ENCODE assay signal across 27 cellular contexts in the genomic region with DNA sequence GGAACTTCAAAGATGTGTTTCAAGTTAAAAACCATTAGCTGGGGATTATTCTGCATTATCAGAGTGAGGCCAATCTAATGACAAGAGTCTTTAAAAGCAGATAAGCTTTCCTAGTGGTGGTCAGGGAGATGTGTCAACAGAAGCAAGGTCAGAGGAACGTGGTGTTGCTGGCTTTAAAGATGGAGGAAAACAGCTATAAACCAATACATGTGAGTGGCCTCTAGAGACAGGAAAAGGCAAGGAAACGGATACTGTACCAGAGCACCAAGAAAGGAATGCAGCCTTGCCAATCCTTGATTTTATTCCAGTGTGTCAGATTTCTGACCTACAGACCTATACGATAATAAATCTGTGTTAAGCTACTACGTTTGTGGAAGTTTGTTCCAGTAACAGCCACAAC.
A peak's percentile ranks its signal among the peaks of the same experiment; 100 is the strongest.
DNase-seq lines count a peak whose midpoint lies in the region; FAIRE-seq and TF ChIP-seq lines count a peak whose summit lies in the region.
"Had no signal": no experiment of that assay in that cellular context is flagged by ENCODE, and none has a peak within 500 bp of the region (broad histone marks: within the 10 kb centered on the region; RNA-seq: fewer than 3 reads in every experiment).

No MANE protein-coding gene starts in this region.

- H3K36me3 ChIP-seq in PC-9 (ENCODE audit: low read depth), result no peaks in the 10 kb centered on the region
- no peaks in the 10 kb centered on the region for H3K36me3 ChIP-seq in astrocyte (ENCODE audit: insufficient read depth, low read length)
- no peaks in the 10 kb centered on the region for H3K36me3 ChIP-seq in H7 (replicated peaks; ENCODE audit: control insufficient read depth, insufficient read depth, low read length)
- H3K36me3 ChIP-seq: gastroesophageal sphincter had no signal

- H3K27me3 ChIP-seq in PC-9 (ENCODE audit: insufficient read depth, low read depth) (no peaks in the 10 kb centered on the region), astrocyte (ENCODE audit: insufficient read depth, low read length) (no peaks in the 10 kb centered on the region), H7 (ENCODE audit: control insufficient read depth, insufficient read depth, low read length) (no peaks in the 10 kb centered on the region)
- H3K27me3 ChIP-seq: gastroesophageal sphincter had no signal

- H3K9ac ChIP-seq in astrocyte (ENCODE audit: low read length), result no peak overlapping the region

- TF ChIP-seq CTCF in PC-9 (conservative IDR thresholded peaks at IDR 0.05), result no peak
- no peak for TF ChIP-seq CTCF in astrocyte (IDR thresholded peaks at IDR 0.05; ENCODE audit: insufficient read depth, low read depth, low read length)

- H3K4me2 ChIP-seq in PC-9 (no peak overlapping the region), astrocyte (ENCODE audit: low read length) (no peak overlapping the region)

- no peak overlapping the region for H3K4me3 Mint-ChIP-seq in astrocyte (ENCODE audit: unreplicated experiment)
- H3K4me3 Mint-ChIP-seq: activated CD8-positive, alpha-beta T cell treated with anti-CD3 and anti-CD28 coated beads, Interleukin-2, amount 10 ng/mL, durations not matched to agents 7 days and 5 days; activated naive CD8-positive, alpha-beta T cell; B cell; CD8-positive, alpha-beta T cell; dendritic cell treated with granulocyte-macrophage colony-stimulating factor and Interleukin-4, amounts not matched to agents 40 ng/mL and 50 ng/mL, for 4 days; naive thymus-derived CD8-positive, alpha-beta T cell had no signal

- no peaks in the 10 kb centered on the region for H3F3A ChIP-seq in PC-9 (ENCODE audit: insufficient read depth, low read depth)

- H3K9me3 ChIP-seq in PC-9 (ENCODE audit: insufficient read depth, low read depth), result no peaks in the 10 kb centered on the region
- no peaks in the 10 kb centered on the region for H3K9me3 ChIP-seq in astrocyte (ENCODE audit: insufficient read depth, low read depth, low read length)
- H3K9me3 ChIP-seq: gastroesophageal sphincter, psoas muscle had no signal

- H3K27ac Mint-ChIP-seq in astrocyte (ENCODE audit: unreplicated experiment), result no peak overlapping the region
- H3K27ac Mint-ChIP-seq: activated CD8-positive, alpha-beta T cell treated with anti-CD3 and anti-CD28 coated beads, Interleukin-2, amount 10 ng/mL, durations not matched to agents 7 days and 5 days; activated naive CD8-positive, alpha-beta T cell; B cell; CD8-positive, alpha-beta T cell; dendritic cell treated with granulocyte-macrophage colony-stimulating factor and Interleukin-4, amounts not matched to agents 40 ng/mL and 50 ng/mL, for 4 days had no signal

- H3K4me3 ChIP-seq in PC-9, result no peak overlapping the region
- H3K4me3 ChIP-seq in astrocyte (ENCODE audit: insufficient read depth, low read depth, low read length), result no peak overlapping the region
- H3K4me3 ChIP-seq in H7 (ENCODE audit: insufficient read depth, low read depth, low read length), result no peak overlapping the region
- H3K4me3 ChIP-seq: gastroesophageal sphincter, psoas muscle had no signal

- H3K36me3 Mint-ChIP-seq in astrocyte (ENCODE audit: low read depth, unreplicated experiment), result no peaks in the 10 kb centered on the region
- H3K36me3 Mint-ChIP-seq: activated naive CD8-positive, alpha-beta T cell; CD8-positive, alpha-beta T cell; naive thymus-derived CD8-positive, alpha-beta T cell had no signal

- H3K79me2 ChIP-seq in PC-9 (ENCODE audit: low read depth), result no peaks in the 10 kb centered on the region
- H3K79me2 ChIP-seq in astrocyte (ENCODE audit: insufficient read depth, low read length), result no peaks in the 10 kb centered on the region

- POLR2A ChIA-PET in PC-9 (lab: Charles Lee; ENCODE audit: unreplicated experiment), result no interaction called here

- FAIRE-seq in astrocyte (lab: Jason Lieb, UNC) (no peak), GM12891 (lab: Jason Lieb, UNC) (no peak)
- FAIRE-seq: H54, kidney had no signal

- peaks cover 3% of the 10 kb centered on the region for H3K9me3 Mint-ChIP-seq in astrocyte (ENCODE audit: unreplicated experiment)

- DNase-seq in ELF-1 (ENCODE audit: low read depth, low spot score) (peak; percentile 32), PC-9 (no peak), astrocyte (ENCODE audit: low read depth) (no peak), iris pigment epithelial cell (ENCODE audit: low read depth) (peak; percentile 41), GM12891 (ENCODE audit: insufficient read length, low spot score) (no peak), SKM-1 (lab: John Stamatoyannopoulos, UW; ENCODE audit: unreplicated experiment) (no peak), H7 (no peak), T-helper 9 cell (no peak)
- DNase-seq: activated CD8-positive, alpha-beta T cell treated with anti-CD3 and anti-CD28 coated beads, Interleukin-2, amount 10 ng/mL, durations not matched to agents 7 days and 5 days; activated effector memory CD4-positive, alpha-beta T cell treated with Interleukin-2 at 50 U/mL for 16 hours; aorta; CD8-positive, alpha-beta T cell; central memory CD4-positive, alpha-beta T cell; DMS153; hypothalamus; kidney; naive thymus-derived CD8-positive, alpha-beta T cell; NCI-H2081 treated with DMSO at 0.1 percent for 48 hours; occipital lobe; psoas muscle; stimulated activated CD4-positive, alpha-beta T cell treated with anti-CD3 and anti-CD28 coated beads, Interleukin-15, amount 100 ng/mL, for 24 hours; stimulated activated naive CD8-positive, alpha-beta T cell treated with anti-CD3 and anti-CD28 coated beads, Interleukin-15, Interleukin-2, amounts not matched to agents 100 U/mL and 50 U/mL, for 24 hours had no signal

- H3K9me2 ChIP-seq in PC-9 (ENCODE audit: insufficient read depth), result no peaks in the 10 kb centered on the region

- H3K4me1 Mint-ChIP-seq in astrocyte (ENCODE audit: low read depth, unreplicated experiment), result no peaks in the 10 kb centered on the region
- H3K4me1 Mint-ChIP-seq: B cell; naive thymus-derived CD8-positive, alpha-beta T cell had no signal

- intact Hi-C loops in PC-9 (cut with micrococcal nuclease; ENCODE audit: unreplicated experiment), result no loop called here

- H4K20me1 ChIP-seq in PC-9 (ENCODE audit: insufficient read depth), result no peaks in the 10 kb centered on the region
- no peaks in the 10 kb centered on the region for H4K20me1 ChIP-seq in astrocyte (ENCODE audit: insufficient read depth, low read length)

- CTCF ChIA-PET in PC-9 (lab: Charles Lee), result no interaction called here

- BruUV-seq in PC-9 (replicated peaks; lab: Mats Ljungman, UMichigan), result no TSS peak

- H3K27ac ChIP-seq in PC-9 (no peak overlapping the region), astrocyte (ENCODE audit: low read depth, low read length) (no peak overlapping the region)
- H3K27ac ChIP-seq: gastroesophageal sphincter, psoas muscle had no signal

- H3K4me1 ChIP-seq in PC-9 (replicated peaks; ENCODE audit: insufficient read depth) (no peaks in the 10 kb centered on the region), astrocyte (ENCODE audit: insufficient read depth, low read length) (no peaks in the 10 kb centered on the region)
- H3K4me1 ChIP-seq: gastroesophageal sphincter, psoas muscle had no signal

- peak overlapping the region; percentile 6; the same call in 1 of the 2 replicates for H2AFZ ChIP-seq in PC-9
- peak overlapping the region; percentile 49 for H2AFZ ChIP-seq in astrocyte (ENCODE audit: low read depth, low read length)

- H3K27me3 Mint-ChIP-seq in astrocyte (ENCODE audit: low read depth, unreplicated experiment), result no peaks in the 10 kb centered on the region
- H3K27me3 Mint-ChIP-seq: activated naive CD8-positive, alpha-beta T cell; B cell; dendritic cell treated with granulocyte-macrophage colony-stimulating factor and Interleukin-4, amounts not matched to agents 40 ng/mL and 50 ng/mL, for 4 days; naive thymus-derived CD8-positive, alpha-beta T cell had no signal

- no peak for TF ChIP-seq POLR2A in GM12891 (IDR thresholded peaks at IDR 0.05; ENCODE audit: low read depth, low read length)

TF ChIP-seq in GM12891, 5 proteins besides CTCF, POLR2A, EP300 and RAD21:
- TF ChIP-seq TAF1 (IDR thresholded peaks at IDR 0.05; ENCODE audit: low read depth, low read length) (no peak), POLR2AphosphoS5 (IDR thresholded peaks at IDR 0.05; ENCODE audit: low read depth, low read length) (no peak), SPI1 (IDR thresholded peaks at IDR 0.05; ENCODE audit: low read depth, low read length) (no peak), PAX5 (IDR thresholded peaks at IDR 0.05; ENCODE audit: insufficient read depth, low read length, severe bottlenecking) (no peak), POU2F2 (IDR thresholded peaks at IDR 0.05; ENCODE audit: low read depth, low read length) (no peak)

Comparison
In these comparisons a context has a peak if more than half of its experiments do, and no peak if none do; other contexts are left out.
1. DNase-seq: peak in ELF-1 (single experiment) and iris pigment epithelial cell (single experiment); none in PC-9 (0 of 2), astrocyte (single experiment), GM12891 (single experiment), SKM-1 (single experiment), H7 (single experiment) and T-helper 9 cell (single experiment).